ENCODE assay signal across 8 cellular contexts in the genomic region with DNA sequence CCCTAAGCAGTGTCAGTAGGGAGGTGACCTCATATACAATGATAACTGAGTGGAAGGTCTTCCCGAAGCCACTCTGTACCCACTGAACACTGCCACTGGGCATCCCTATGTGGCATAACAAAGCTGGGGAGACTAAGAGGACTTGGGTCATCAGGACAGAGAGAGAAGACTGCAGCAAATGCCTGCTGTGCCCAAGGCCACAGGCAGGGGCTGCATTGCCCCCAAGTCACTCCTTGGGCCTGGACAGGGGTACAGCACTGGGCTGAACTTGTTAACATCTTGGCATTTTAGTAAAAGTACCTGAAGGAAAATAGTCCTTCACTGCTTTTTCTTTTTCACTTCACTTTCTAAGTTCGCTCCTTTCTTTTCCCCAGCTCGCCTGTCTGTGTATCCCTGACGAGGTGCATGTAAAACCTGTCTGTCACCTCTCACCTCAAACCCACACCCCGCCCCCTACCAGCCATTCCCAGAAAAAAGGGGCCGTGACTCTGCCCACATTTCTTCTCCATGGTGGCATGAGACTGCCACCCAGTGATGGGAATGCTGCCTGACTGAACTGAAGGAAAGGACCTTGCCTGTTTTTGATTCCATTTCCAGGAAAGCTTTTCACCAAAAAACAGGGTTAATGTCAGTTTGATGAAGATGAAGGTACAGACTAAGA.
DNase-seq lines count a peak whose midpoint lies in the region; ATAC-seq, FAIRE-seq and TF ChIP-seq lines count a peak whose summit lies in the region.

No MANE protein-coding gene starts in this region.

- CTCF ChIA-PET in Calu3 (lab: Charles Lee): interaction anchor here (1.0 to 1.4 kb wide), 2 partner anchors 11 to 74 kb away, joined by 3 to 5 read pairs; no protein-coding TSS in a partner anchor

- intact Hi-C loops in Calu3 (cut with micrococcal nuclease; ENCODE audit: unreplicated experiment): no loop called here
- intact Hi-C loops in natural killer cell (cut with micrococcal nuclease): no loop called here

- H3K27me3 ChIP-seq in bronchial epithelial cell (ENCODE audit: control insufficient read depth, insufficient read depth, low read length): no peaks in the 10 kb centered on the region

- H3K9me3 Mint-ChIP-seq in Calu3 (ENCODE audit: low read depth, unreplicated experiment) (no peaks in the 10 kb centered on the region), natural killer cell (no peaks in the 10 kb centered on the region)

- DNase-seq in Calu3: peak; percentile 64
- peak; percentile 48 for DNase-seq in M059J (ENCODE audit: low read depth)
- peak; percentile 32 for DNase-seq in bronchial epithelial cell (ENCODE audit: low read depth)
- DNase-seq in lung microvascular endothelial cell (ENCODE audit: low read depth in 2 of 2): peak; percentile 6 to 51
- DNase-seq in natural killer cell: no peak
- DNase-seq in NCI-H345 treated with DMSO at 0.1 percent for 48 hours (lab: John Stamatoyannopoulos, UW; ENCODE audit: unreplicated experiment): no peak
- DNase-seq in activated CD4-positive, alpha-beta T cell treated with anti-CD3 and anti-CD28 coated beads for 48 hours: no peak

- H3K4me3 ChIP-seq in bronchial epithelial cell (ENCODE audit: low read depth, low read length): no peak overlapping the region

- peak; percentile 31 for TF ChIP-seq CTCF in Calu3 (IDR thresholded peaks at IDR 0.05; ENCODE audit: unreplicated experiment)
- TF ChIP-seq CTCF in bronchial epithelial cell (IDR thresholded peaks at IDR 0.05; ENCODE audit: insufficient read depth, low read length, severe bottlenecking): peak; percentile 42
- TF ChIP-seq CTCF in natural killer cell (IDR thresholded peaks at IDR 0.05): no peak

- H3K27me3 Mint-ChIP-seq in Calu3 (ENCODE audit: unreplicated experiment) (no peaks in the 10 kb centered on the region), natural killer cell (ENCODE audit: low read depth in 2 of 2) (no peaks in the 10 kb centered on the region)

- H3K4me1 Mint-ChIP-seq in Calu3 (ENCODE audit: low read depth, unreplicated experiment): peaks cover 11% of the 10 kb centered on the region
- no peaks in the 10 kb centered on the region for H3K4me1 Mint-ChIP-seq in natural killer cell

- H3K27ac Mint-ChIP-seq in Calu3 (ENCODE audit: unreplicated experiment) (no peak overlapping the region), natural killer cell (no peak overlapping the region)

- H3K36me3 Mint-ChIP-seq in Calu3 (ENCODE audit: insufficient read depth, unreplicated experiment) (no peaks in the 10 kb centered on the region), natural killer cell (no peaks in the 10 kb centered on the region)

- FAIRE-seq in bronchial epithelial cell (lab: Jason Lieb, UNC): no peak

- no peaks in the 10 kb centered on the region for H3K36me3 ChIP-seq in bronchial epithelial cell (ENCODE audit: control insufficient read depth, insufficient read depth, low read length)

- no peak for ATAC-seq in natural killer cell
- ATAC-seq in GM18907 (IDR thresholded peaks at IDR 0.05; ENCODE audit: unreplicated experiment): no peak

- BruUV-seq in Calu3 (replicated peaks; lab: Mats Ljungman, UMichigan): no TSS peak

- no peak overlapping the region for H3K4me3 Mint-ChIP-seq in Calu3 (ENCODE audit: low read depth, unreplicated experiment)
- H3K4me3 Mint-ChIP-seq in natural killer cell: no peak overlapping the region

Comparison
In these comparisons a context has a peak if more than half of its experiments do, and no peak if none do; other contexts are left out.
1. DNase-seq: peak in Calu3 (single experiment), M059J (single experiment), bronchial epithelial cell (single experiment) and lung microvascular endothelial cell (2 of 2); none in natural killer cell (single experiment), NCI-H345 treated with DMSO at 0.1 percent for 48 hours (single experiment) and activated CD4-positive, alpha-beta T cell treated with anti-CD3 and anti-CD28 coated beads for 48 hours (single experiment).